10 cellular contexts compared by ENCODE assay signal in genomic region chr5:24170026-24170425, GRCh38.
"Had no signal": no experiment of that assay in that cellular context is flagged by ENCODE, and none has a peak within 500 bp of the region (broad histone marks: within the 10 kb centered on the region; RNA-seq: fewer than 3 reads in every experiment).

No MANE protein-coding gene starts in this region.

- H3K4me3 Mint-ChIP-seq: HFFc6, IgD-negative memory B cell had no signal

- H3K27me3 Mint-ChIP-seq: IgD-negative memory B cell had no signal

- H3K4me1 Mint-ChIP-seq: IgD-negative memory B cell had no signal

- H3K4me3 ChIP-seq: GM23248, HAP-1 had no signal

- H3K36me3 ChIP-seq: HAP-1 had no signal

- H3K9me3 ChIP-seq: HAP-1 had no signal

- H3K27ac ChIP-seq: GM23248, HL-60 had no signal

- DNase-seq: GM23248, GOT3, H7, HFFc6, KBM-7 had no signal

- H3K4me1 ChIP-seq: HAP-1 had no signal

- H3K36me3 Mint-ChIP-seq: IgD-negative memory B cell had no signal

- ATAC-seq: HCT116, HepG2 had no signal

- H3K27ac Mint-ChIP-seq: HFFc6, IgD-negative memory B cell had no signal
